Comparison of ENCODE assay signal across 1 cellular context in the genomic region with DNA sequence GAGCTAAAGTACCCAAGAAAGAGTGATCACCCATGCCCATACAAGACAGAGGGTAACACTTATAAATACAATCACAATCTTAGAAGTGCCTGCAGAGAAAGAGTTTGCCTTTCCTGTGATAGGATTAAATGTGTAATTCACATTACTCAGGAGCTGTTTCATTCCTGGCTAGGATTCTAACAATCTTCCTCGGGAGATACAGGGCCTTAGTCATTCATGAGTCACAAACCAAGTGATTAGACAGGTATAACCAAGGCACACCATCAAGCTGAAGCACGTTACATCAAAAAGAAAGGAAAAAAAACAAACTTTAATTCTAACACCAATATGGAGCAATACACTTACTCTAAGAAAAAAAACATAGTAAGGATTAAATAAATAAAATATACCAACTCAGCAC.
TF ChIP-seq lines count a peak whose summit lies in the region.

No MANE protein-coding gene starts in this region.

TF ChIP-seq in IMR-90, 13 proteins besides CTCF, POLR2A, EP300 and RAD21:
- TF ChIP-seq FOS (IDR thresholded peaks at IDR 0.05; ENCODE audit: low read depth, low read length): peak; percentile 71
- TF ChIP-seq MXI1 (IDR thresholded peaks at IDR 0.05; ENCODE audit: borderline replicate concordance, low read depth, low read length): no peak
- TF ChIP-seq, protein P1, sequence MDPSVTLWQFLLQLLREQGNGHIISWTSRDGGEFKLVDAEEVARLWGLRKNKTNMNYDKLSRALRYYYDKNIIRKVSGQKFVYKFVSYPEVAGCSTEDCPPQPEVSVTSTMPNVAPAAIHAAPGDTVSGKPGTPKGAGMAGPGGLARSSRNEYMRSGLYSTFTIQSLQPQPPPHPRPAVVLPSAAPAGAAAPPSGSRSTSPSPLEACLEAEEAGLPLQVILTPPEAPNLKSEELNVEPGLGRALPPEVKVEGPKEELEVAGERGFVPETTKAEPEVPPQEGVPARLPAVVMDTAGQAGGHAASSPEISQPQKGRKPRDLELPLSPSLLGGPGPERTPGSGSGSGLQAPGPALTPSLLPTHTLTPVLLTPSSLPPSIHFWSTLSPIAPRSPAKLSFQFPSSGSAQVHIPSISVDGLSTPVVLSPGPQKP (IDR thresholded peaks at IDR 0.05; ENCODE audit: borderline replicate concordance, low read depth, low read length): no peak
- TF ChIP-seq MAZ (IDR thresholded peaks at IDR 0.05; ENCODE audit: borderline replicate concordance, low read depth, low read length): no peak
- TF ChIP-seq CHD1 (IDR thresholded peaks at IDR 0.05; ENCODE audit: low read depth, low read length): no peak
- TF ChIP-seq, protein P2, sequence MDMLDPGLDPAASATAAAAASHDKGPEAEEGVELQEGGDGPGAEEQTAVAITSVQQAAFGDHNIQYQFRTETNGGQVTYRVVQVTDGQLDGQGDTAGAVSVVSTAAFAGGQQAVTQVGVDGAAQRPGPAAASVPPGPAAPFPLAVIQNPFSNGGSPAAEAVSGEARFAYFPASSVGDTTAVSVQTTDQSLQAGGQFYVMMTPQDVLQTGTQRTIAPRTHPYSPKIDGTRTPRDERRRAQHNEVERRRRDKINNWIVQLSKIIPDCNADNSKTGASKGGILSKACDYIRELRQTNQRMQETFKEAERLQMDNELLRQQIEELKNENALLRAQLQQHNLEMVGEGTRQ (IDR thresholded peaks at IDR 0.05; ENCODE audit: low read depth, low read length): no peak
- TF ChIP-seq RCOR1 (IDR thresholded peaks at IDR 0.05; ENCODE audit: insufficient replicate concordance, low read length): no peak
- no peak for TF ChIP-seq CEBPB (IDR thresholded peaks at IDR 0.05; ENCODE audit: low read depth, low read length)
- TF ChIP-seq RFX5 (IDR thresholded peaks at IDR 0.05; ENCODE audit: low read depth, low read length): no peak
- 0 out of 2 replicates have a peak, but pooled peaks have one; percentile 3 for TF ChIP-seq NFE2L2 (IDR thresholded peaks at IDR 0.05; ENCODE audit: low read depth, low read length)
- peak; percentile 80 for TF ChIP-seq BHLHE40 (IDR thresholded peaks at IDR 0.05; ENCODE audit: low read depth, low read length)
- TF ChIP-seq MAFK (IDR thresholded peaks at IDR 0.05; ENCODE audit: low read depth, low read length): no peak
- no peak for TF ChIP-seq SMC3 (IDR thresholded peaks at IDR 0.05; ENCODE audit: low read depth, low read length)
